Comparison of ENCODE assay signal across 25 cellular contexts in the genomic region with DNA sequence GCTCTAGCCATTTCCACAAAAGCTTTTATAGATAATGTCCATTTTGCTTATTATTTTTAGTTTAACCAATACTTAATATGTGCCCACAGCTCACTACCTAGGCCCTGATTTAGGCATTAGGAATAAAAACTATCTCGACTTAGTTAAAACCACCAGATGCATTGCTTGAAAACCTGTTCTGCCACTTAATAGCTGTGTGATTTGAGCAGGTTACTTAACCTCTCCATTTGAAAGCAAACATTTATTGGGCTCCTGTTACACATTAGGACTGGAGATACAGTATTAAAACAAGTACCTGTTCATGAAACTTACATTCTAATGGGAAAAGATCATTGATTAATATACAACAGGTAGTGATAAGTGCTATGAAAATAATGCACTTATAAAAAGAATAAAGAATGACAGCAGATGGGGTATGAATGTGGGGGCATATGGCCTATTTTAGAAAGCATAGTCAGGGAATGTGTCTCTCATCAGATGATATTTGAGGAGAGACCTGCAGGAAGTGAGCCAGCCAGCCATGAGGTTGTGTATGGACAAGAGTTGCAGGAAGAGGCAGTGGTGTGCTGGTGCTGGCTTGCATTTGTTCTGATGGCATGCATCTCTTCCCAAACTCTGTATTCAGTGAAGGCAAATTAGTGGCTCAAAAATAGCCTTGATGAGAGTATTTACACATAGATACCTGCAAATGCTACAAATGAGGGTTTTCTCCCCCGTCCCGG. TPM values are rescaled to one million over a fixed set of nuclear protein-coding genes. Genes with fewer than 3 reads are reported as not detected.
DNase-seq lines count a peak whose midpoint lies in the region; ATAC-seq, FAIRE-seq and TF ChIP-seq lines count a peak whose summit lies in the region.
"Had no signal": no experiment of that assay in that cellular context is flagged by ENCODE, and none has a peak within 500 bp of the region (broad histone marks: within the 10 kb centered on the region; RNA-seq: fewer than 3 reads in every experiment).

No MANE protein-coding gene starts in this region.

- no peak overlapping the region for H3K9ac ChIP-seq in kidney (ENCODE audit: low read length in 2 of 2)
- H3K9ac ChIP-seq: KMS-11 had no signal

- no peak for FAIRE-seq in kidney (lab: Jason Lieb, UNC)
- FAIRE-seq: astrocyte, G401.6, GM19239 had no signal

- no peaks in the 10 kb centered on the region for H3K27me3 ChIP-seq in upper lobe of right lung
- H3K27me3 ChIP-seq: esophagus muscularis mucosa, gastrocnemius medialis, ovary, vagina had no signal

- peaks cover 2% of the 10 kb centered on the region for H3K36me3 ChIP-seq in upper lobe of right lung
- no peaks in the 10 kb centered on the region for H3K36me3 ChIP-seq in kidney (ENCODE audit: control insufficient read depth in 1 of 2, insufficient read depth in 2 of 2, low read length in 2 of 2)
- H3K36me3 ChIP-seq: gastrocnemius medialis, ovary, vagina had no signal

- peak; percentile 27 for DNase-seq in NCI-H1694 treated with DMSO at 0.1 percent for 48 hours (lab: John Stamatoyannopoulos, UW)
- no peak for DNase-seq in NCI-H1694 (lab: John Stamatoyannopoulos, UW)
- peak; percentile 88 for DNase-seq in NCI-H510A treated with DMSO at 0.1 percent for 48 hours (lab: John Stamatoyannopoulos, UW)
- peak; percentile 56 for DNase-seq in epithelial cell of esophagus (ENCODE audit: low read depth)
- DNase-seq in upper lobe of right lung, result no peak
- DNase-seq in kidney, result no peak
- DNase-seq: activated CD4-positive, CD25-positive, alpha-beta regulatory T cell treated with anti-CD3 and anti-CD28 coated beads, Interleukin-2, amount 50 U/mL, for 72 hours; activated T-cell treated with anti-CD3 and anti-CD28 coated beads, Interleukin-2, amount 50 U/mL, for 4 hours; effector CD4-positive, alpha-beta T cell; gastrocnemius medialis; kidney glomerular epithelial cell; naive thymus-derived CD8-positive, alpha-beta T cell; NCI-H2227 treated with DMSO at 0.1 percent for 48 hours; ovary; right cardiac atrium; stimulated activated CD4-positive, alpha-beta T cell treated with anti-CD3 and anti-CD28 coated beads, Interleukin-12 subunit alpha, Interleukin-12 subunit beta, amount 100 ng/mL, for 4 hours; T-helper 9 cell had no signal

- no peaks in the 10 kb centered on the region for H3K9me3 ChIP-seq in upper lobe of right lung
- H3K9me3 ChIP-seq in kidney (ENCODE audit: control insufficient read depth in 1 of 2, low read length in 2 of 2), result no peaks in the 10 kb centered on the region
- H3K9me3 ChIP-seq: esophagus muscularis mucosa, gastrocnemius medialis, ovary, vagina had no signal

- TF ChIP-seq CTCF in epithelial cell of esophagus (IDR thresholded peaks at IDR 0.05; ENCODE audit: insufficient read depth, low read depth, low read length, missing control alignments), result no peak
- TF ChIP-seq CTCF in upper lobe of right lung (IDR thresholded peaks at IDR 0.05), result no peak
- TF ChIP-seq CTCF in kidney (IDR thresholded peaks at IDR 0.05; ENCODE audit: borderline replicate concordance, extremely low read depth, insufficient read depth), result no peak

- intact Hi-C loops in upper lobe of right lung (cut with DNase I), result no loop called here
- intact Hi-C loops in kidney (cut with DNase I), result no loop called here

- peaks cover 5% of the 10 kb centered on the region for H3K4me1 ChIP-seq in upper lobe of right lung
- H3K4me1 ChIP-seq in kidney (ENCODE audit: control insufficient read depth in 1 of 2, insufficient read depth in 1 of 2, low read depth in 1 of 2, low read length in 2 of 2), result peaks cover 0 to 6% of the 10 kb centered on the region in 2 donors

- ATAC-seq in upper lobe of right lung (peak; percentile 76), GM18498 (IDR thresholded peaks at IDR 0.05; ENCODE audit: unreplicated experiment) (no peak), GM18505 (IDR thresholded peaks at IDR 0.05; ENCODE audit: unreplicated experiment) (no peak)
- ATAC-seq: activated T-cell treated with anti-CD3 and anti-CD28 coated beads, Interleukin-2, amount 50 U/mL, for 4 hours; gastrocnemius medialis; naive thymus-derived CD8-positive, alpha-beta T cell; right cardiac atrium had no signal

- no peak for TF ChIP-seq POLR2A in GM18505 (IDR thresholded peaks at IDR 0.05; ENCODE audit: borderline replicate concordance, extremely low read depth, insufficient read depth, insufficient read length)

- H3K27ac ChIP-seq in upper lobe of right lung (no peak overlapping the region), kidney (ENCODE audit: low read depth in 2 of 2, low read length in 2 of 2) (no peak overlapping the region)
- H3K27ac ChIP-seq: esophagus muscularis mucosa, gastrocnemius medialis, KMS-11, ovary, vagina had no signal

- H3K4me3 ChIP-seq in epithelial cell of esophagus (ENCODE audit: low read length) (no peak overlapping the region), upper lobe of right lung (no peak overlapping the region), kidney (ENCODE audit: low read length in 2 of 2) (no peak overlapping the region)
- H3K4me3 ChIP-seq: esophagus muscularis mucosa, gastrocnemius medialis, ovary, vagina had no signal

RNA-seq across cellular contexts. Expression of a gene that starts 34.3 kb away (rescaled TPM):
- total RNA-seq in upper lobe of right lung, result 11.5 TPM
- 15.3 TPM for total RNA-seq in kidney
- polyA plus RNA-seq in kidney (ENCODE audit: insufficient read depth, low read depth, low replicate concordance), result 14.8 TPM

Comparison
In these comparisons a context has a peak if more than half of its experiments do, and no peak if none do; other contexts are left out.
1. DNase-seq: peak in NCI-H1694 treated with DMSO at 0.1 percent for 48 hours (single experiment), NCI-H510A treated with DMSO at 0.1 percent for 48 hours (single experiment) and epithelial cell of esophagus (single experiment); none in NCI-H1694 (single experiment), upper lobe of right lung (single experiment) and kidney (single experiment).